In the genomic region with DNA sequence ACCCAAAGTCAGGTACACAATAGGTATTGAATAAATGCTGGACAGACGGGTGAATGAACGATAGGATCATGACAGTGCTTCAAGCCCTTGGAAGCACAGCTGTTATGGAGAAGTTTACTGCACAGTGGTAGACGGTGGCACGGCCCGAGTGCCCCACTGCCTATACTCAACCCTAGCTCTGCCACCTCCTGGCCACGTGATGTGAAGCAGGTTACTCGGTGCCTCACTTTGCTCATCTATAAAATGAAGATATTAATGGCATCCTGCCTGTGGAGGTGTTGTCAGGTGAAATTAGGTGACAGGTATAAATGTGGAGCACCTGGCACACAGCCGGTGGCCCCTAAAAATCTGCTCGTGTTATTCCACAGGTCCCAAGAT, we compare ENCODE assay signal across 2 cellular contexts.
TF ChIP-seq lines count a peak whose summit lies in the region.

No MANE protein-coding gene starts in this region.

TF ChIP-seq in Ishikawa, 13 proteins besides CTCF, POLR2A, EP300 and RAD21:
- TF ChIP-seq TEAD4 (IDR thresholded peaks at IDR 0.05) (no peak), ZBTB7A (IDR thresholded peaks at IDR 0.05; ENCODE audit: low read depth) (no peak), EGR1 (IDR thresholded peaks at IDR 0.05) (no peak)
- TF ChIP-seq, protein P1, sequence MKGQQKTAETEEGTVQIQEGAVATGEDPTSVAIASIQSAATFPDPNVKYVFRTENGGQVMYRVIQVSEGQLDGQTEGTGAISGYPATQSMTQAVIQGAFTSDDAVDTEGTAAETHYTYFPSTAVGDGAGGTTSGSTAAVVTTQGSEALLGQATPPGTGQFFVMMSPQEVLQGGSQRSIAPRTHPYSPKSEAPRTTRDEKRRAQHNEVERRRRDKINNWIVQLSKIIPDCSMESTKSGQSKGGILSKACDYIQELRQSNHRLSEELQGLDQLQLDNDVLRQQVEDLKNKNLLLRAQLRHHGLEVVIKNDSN (IDR thresholded peaks at IDR 0.05) = peak; percentile 69
- TF ChIP-seq, protein P2, sequence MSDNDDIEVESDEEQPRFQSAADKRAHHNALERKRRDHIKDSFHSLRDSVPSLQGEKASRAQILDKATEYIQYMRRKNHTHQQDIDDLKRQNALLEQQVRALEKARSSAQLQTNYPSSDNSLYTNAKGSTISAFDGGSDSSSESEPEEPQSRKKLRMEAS (IDR thresholded peaks at IDR 0.05) = 0 out of 2 replicates have a peak, but pooled peaks have one; percentile 18

TF ChIP-seq in GM12878, 131 proteins besides CTCF, POLR2A, EP300 and RAD21:
- TF ChIP-seq, protein P3, sequence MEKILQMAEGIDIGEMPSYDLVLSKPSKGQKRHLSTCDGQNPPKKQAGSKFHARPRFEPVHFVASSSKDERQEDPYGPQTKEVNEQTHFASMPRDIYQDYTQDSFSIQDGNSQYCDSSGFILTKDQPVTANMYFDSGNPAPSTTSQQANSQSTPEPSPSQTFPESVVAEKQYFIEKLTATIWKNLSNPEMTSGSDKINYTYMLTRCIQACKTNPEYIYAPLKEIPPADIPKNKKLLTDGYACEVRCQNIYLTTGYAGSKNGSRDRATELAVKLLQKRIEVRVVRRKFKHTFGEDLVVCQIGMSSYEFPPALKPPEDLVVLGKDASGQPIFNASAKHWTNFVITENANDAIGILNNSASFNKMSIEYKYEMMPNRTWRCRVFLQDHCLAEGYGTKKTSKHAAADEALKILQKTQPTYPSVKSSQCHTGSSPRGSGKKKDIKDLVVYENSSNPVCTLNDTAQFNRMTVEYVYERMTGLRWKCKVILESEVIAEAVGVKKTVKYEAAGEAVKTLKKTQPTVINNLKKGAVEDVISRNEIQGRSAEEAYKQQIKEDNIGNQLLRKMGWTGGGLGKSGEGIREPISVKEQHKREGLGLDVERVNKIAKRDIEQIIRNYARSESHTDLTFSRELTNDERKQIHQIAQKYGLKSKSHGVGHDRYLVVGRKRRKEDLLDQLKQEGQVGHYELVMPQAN (conservative IDR thresholded peaks at IDR 0.05) = peak; percentile 8; the same call in 1 of the 2 replicates
- TF ChIP-seq SMC3 (IDR thresholded peaks at IDR 0.05; ENCODE audit: borderline replicate concordance, low read length) = peak; percentile 79
- TF ChIP-seq, protein P4, sequence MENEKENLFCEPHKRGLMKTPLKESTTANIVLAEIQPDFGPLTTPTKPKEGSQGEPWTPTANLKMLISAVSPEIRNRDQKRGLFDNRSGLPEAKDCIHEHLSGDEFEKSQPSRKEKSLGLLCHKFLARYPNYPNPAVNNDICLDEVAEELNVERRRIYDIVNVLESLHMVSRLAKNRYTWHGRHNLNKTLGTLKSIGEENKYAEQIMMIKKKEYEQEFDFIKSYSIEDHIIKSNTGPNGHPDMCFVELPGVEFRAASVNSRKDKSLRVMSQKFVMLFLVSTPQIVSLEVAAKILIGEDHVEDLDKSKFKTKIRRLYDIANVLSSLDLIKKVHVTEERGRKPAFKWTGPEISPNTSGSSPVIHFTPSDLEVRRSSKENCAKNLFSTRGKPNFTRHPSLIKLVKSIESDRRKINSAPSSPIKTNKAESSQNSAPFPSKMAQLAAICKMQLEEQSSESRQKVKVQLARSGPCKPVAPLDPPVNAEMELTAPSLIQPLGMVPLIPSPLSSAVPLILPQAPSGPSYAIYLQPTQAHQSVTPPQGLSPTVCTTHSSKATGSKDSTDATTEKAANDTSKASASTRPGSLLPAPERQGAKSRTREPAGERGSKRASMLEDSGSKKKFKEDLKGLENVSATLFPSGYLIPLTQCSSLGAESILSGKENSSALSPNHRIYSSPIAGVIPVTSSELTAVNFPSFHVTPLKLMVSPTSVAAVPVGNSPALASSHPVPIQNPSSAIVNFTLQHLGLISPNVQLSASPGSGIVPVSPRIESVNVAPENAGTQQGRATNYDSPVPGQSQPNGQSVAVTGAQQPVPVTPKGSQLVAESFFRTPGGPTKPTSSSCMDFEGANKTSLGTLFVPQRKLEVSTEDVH (IDR thresholded peaks at IDR 0.05; ENCODE audit: low read depth, partially characterized antibody) = no peak
- TF ChIP-seq SIX5 (IDR thresholded peaks at IDR 0.05; ENCODE audit: low read depth, low read length, severe bottlenecking) = no peak
- no peak for TF ChIP-seq RCOR1 (conservative IDR thresholded peaks at IDR 0.05; ENCODE audit: low read depth, low read length)
- no peak for TF ChIP-seq BCL11A (IDR thresholded peaks at IDR 0.05; ENCODE audit: low read depth, low read length)
- no peak for TF ChIP-seq CEBPB (IDR thresholded peaks at IDR 0.05; ENCODE audit: borderline replicate concordance in 1 of 2, low read depth in 2 of 2, low read length in 2 of 2)
- TF ChIP-seq SUZ12 (IDR thresholded peaks at IDR 0.05; ENCODE audit: unreplicated experiment) = no peak
- TF ChIP-seq, protein P5, sequence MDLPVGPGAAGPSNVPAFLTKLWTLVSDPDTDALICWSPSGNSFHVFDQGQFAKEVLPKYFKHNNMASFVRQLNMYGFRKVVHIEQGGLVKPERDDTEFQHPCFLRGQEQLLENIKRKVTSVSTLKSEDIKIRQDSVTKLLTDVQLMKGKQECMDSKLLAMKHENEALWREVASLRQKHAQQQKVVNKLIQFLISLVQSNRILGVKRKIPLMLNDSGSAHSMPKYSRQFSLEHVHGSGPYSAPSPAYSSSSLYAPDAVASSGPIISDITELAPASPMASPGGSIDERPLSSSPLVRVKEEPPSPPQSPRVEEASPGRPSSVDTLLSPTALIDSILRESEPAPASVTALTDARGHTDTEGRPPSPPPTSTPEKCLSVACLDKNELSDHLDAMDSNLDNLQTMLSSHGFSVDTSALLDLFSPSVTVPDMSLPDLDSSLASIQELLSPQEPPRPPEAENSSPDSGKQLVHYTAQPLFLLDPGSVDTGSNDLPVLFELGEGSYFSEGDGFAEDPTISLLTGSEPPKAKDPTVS (IDR thresholded peaks at IDR 0.05; ENCODE audit: low read depth, low read length) = no peak
- 0 out of 2 replicates have a peak, but pooled peaks have one; percentile 27 for TF ChIP-seq TCF7 (IDR thresholded peaks at IDR 0.05; ENCODE audit: borderline replicate concordance)
- no peak for TF ChIP-seq RFX5 (IDR thresholded peaks at IDR 0.05; ENCODE audit: low read depth, low read length)
- TF ChIP-seq IKZF2 (IDR thresholded peaks at IDR 0.05) = no peak
- TF ChIP-seq, protein P6, sequence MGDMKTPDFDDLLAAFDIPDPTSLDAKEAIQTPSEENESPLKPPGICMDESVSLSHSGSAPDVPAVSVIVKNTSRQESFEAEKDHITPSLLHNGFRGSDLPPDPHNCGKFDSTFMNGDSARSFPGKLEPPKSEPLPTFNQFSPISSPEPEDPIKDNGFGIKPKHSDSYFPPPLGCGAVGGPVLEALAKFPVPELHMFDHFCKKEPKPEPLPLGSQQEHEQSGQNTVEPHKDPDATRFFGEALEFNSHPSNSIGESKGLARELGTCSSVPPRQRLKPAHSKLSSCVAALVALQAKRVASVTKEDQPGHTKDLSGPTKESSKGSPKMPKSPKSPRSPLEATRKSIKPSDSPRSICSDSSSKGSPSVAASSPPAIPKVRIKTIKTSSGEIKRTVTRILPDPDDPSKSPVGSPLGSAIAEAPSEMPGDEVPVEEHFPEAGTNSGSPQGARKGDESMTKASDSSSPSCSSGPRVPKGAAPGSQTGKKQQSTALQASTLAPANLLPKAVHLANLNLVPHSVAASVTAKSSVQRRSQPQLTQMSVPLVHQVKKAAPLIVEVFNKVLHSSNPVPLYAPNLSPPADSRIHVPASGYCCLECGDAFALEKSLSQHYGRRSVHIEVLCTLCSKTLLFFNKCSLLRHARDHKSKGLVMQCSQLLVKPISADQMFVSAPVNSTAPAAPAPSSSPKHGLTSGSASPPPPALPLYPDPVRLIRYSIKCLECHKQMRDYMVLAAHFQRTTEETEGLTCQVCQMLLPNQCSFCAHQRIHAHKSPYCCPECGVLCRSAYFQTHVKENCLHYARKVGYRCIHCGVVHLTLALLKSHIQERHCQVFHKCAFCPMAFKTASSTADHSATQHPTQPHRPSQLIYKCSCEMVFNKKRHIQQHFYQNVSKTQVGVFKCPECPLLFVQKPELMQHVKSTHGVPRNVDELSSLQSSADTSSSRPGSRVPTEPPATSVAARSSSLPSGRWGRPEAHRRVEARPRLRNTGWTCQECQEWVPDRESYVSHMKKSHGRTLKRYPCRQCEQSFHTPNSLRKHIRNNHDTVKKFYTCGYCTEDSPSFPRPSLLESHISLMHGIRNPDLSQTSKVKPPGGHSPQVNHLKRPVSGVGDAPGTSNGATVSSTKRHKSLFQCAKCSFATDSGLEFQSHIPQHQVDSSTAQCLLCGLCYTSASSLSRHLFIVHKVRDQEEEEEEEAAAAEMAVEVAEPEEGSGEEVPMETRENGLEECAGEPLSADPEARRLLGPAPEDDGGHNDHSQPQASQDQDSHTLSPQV (IDR thresholded peaks at IDR 0.05) = peak; percentile 64; the same call in 1 of the 2 replicates
- TF ChIP-seq, protein P7, sequence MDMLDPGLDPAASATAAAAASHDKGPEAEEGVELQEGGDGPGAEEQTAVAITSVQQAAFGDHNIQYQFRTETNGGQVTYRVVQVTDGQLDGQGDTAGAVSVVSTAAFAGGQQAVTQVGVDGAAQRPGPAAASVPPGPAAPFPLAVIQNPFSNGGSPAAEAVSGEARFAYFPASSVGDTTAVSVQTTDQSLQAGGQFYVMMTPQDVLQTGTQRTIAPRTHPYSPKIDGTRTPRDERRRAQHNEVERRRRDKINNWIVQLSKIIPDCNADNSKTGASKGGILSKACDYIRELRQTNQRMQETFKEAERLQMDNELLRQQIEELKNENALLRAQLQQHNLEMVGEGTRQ (IDR thresholded peaks at IDR 0.05; ENCODE audit: borderline replicate concordance, low read depth, low read length) = peak; percentile 13; the same call in 1 of the 2 replicates
- peak; percentile 51 for TF ChIP-seq RAD51 (IDR thresholded peaks at IDR 0.05)
- TF ChIP-seq NBN (IDR thresholded peaks at IDR 0.05) = no peak
- no peak for TF ChIP-seq STAT3 (IDR thresholded peaks at IDR 0.05; ENCODE audit: low read depth, low read length)
- TF ChIP-seq TCF3 (IDR thresholded peaks at IDR 0.05; ENCODE audit: borderline replicate concordance, insufficient read depth, low read depth, low read length) = no peak
- TF ChIP-seq, protein P1 (IDR thresholded peaks at IDR 0.05; ENCODE audit: borderline replicate concordance, extremely low read length, insufficient read depth, low read depth, low read length) = peak; percentile 61
- TF ChIP-seq, protein P8, sequence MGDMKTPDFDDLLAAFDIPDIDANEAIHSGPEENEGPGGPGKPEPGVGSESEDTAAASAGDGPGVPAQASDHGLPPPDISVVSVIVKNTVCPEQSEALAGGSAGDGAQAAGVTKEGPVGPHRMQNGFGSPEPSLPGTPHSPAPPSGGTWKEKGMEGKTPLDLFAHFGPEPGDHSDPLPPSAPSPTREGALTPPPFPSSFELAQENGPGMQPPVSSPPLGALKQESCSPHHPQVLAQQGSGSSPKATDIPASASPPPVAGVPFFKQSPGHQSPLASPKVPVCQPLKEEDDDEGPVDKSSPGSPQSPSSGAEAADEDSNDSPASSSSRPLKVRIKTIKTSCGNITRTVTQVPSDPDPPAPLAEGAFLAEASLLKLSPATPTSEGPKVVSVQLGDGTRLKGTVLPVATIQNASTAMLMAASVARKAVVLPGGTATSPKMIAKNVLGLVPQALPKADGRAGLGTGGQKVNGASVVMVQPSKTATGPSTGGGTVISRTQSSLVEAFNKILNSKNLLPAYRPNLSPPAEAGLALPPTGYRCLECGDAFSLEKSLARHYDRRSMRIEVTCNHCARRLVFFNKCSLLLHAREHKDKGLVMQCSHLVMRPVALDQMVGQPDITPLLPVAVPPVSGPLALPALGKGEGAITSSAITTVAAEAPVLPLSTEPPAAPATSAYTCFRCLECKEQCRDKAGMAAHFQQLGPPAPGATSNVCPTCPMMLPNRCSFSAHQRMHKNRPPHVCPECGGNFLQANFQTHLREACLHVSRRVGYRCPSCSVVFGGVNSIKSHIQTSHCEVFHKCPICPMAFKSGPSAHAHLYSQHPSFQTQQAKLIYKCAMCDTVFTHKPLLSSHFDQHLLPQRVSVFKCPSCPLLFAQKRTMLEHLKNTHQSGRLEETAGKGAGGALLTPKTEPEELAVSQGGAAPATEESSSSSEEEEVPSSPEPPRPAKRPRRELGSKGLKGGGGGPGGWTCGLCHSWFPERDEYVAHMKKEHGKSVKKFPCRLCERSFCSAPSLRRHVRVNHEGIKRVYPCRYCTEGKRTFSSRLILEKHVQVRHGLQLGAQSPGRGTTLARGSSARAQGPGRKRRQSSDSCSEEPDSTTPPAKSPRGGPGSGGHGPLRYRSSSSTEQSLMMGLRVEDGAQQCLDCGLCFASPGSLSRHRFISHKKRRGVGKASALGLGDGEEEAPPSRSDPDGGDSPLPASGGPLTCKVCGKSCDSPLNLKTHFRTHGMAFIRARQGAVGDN (IDR thresholded peaks at IDR 0.05) = peak; percentile 26
- no peak for TF ChIP-seq ETV6 (conservative IDR thresholded peaks at IDR 0.05 in 1 of 2, IDR thresholded peaks at IDR 0.05 in 1 of 2; ENCODE audit: borderline replicate concordance in 1 of 2, low read depth in 1 of 2)
- no peak for TF ChIP-seq POLR2AphosphoS2 (IDR thresholded peaks at IDR 0.05; ENCODE audit: low read depth, low read length)
- 0 out of 2 replicates have a peak, but pooled peaks have one; percentile 26 for TF ChIP-seq SIN3A (IDR thresholded peaks at IDR 0.05; ENCODE audit: low read depth, low read length)
- TF ChIP-seq ESRRA (IDR thresholded peaks at IDR 0.05; ENCODE audit: low read length) = 0 out of 2 replicates have a peak, but pooled peaks have one; percentile 22
- TF ChIP-seq, protein P2 (IDR thresholded peaks at IDR 0.05; ENCODE audit: low read depth, low read length) = peak; percentile 17; the same call in 1 of the 2 replicates
